In genomic region chr11:114026355-114026754, GRCh38 we compare ENCODE assay signal across 1 cellular context.
TF ChIP-seq lines count a peak whose summit lies in the region.

No MANE protein-coding gene starts in this region.

TF ChIP-seq in GM23338, 12 proteins besides CTCF, POLR2A, EP300 and RAD21 (continued from another document):
- no peak for TF ChIP-seq ZNF462 (CRISPR knock-in tag; IDR thresholded peaks at IDR 0.05)
- TF ChIP-seq STAT1 (IDR thresholded peaks at IDR 0.05; ENCODE audit: unreplicated experiment) = no peak
- no peak for TF ChIP-seq EZH2phosphoT487 (IDR thresholded peaks at IDR 0.05; ENCODE audit: unreplicated experiment)
- no peak for TF ChIP-seq ETS1 (IDR thresholded peaks at IDR 0.05)
- TF ChIP-seq ZNF114 (CRISPR knock-in tag; IDR thresholded peaks at IDR 0.05) = no peak
- TF ChIP-seq POLR2AphosphoS5 (IDR thresholded peaks at IDR 0.05; ENCODE audit: low read depth) = no peak
- no peak for TF ChIP-seq ZNF331 (CRISPR knock-in tag; IDR thresholded peaks at IDR 0.05; ENCODE audit: low read depth)
